ENCODE assay signal across 9 cellular contexts in the genomic region with DNA sequence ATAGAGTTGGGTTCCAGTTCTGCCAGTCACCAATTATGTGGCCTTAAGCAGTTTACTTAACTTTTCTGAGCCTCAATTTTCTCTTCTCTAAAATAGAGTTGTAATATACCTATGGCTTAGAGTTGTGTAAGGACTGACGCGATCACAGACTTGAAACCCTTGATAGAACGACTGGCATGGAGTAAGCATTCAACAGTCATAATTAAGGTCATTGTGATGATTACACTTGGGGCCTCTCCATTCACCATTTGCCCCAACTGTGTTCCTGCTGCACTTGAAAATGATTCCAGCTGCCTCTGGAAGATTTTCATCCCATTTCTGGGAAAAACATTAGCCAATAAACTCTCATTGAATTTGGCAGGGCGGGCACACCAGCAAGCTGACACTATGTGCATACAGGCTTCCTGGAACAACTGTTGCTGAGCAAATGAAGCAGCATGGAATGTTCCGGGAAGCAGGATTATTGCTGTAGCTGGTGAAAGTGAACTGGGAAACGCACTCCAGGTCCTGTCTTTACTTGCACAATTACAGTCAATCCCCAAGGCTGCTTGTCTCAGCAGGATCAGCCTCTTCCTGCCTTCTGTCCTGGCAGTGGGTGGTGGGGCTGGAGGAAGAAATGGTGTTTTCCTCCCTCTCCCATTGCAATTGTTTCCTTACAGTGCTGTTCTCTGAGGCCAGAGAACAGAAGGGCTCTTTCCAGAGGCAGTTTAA. TPM values are rescaled to one million over a fixed set of nuclear protein-coding genes. Genes with fewer than 3 reads are reported as not detected.
DNase-seq lines count a peak whose midpoint lies in the region; ATAC-seq and TF ChIP-seq lines count a peak whose summit lies in the region.
"Had no signal": no experiment of that assay in that cellular context is flagged by ENCODE, and none has a peak within 500 bp of the region (broad histone marks: within the 10 kb centered on the region; RNA-seq: fewer than 3 reads in every experiment).

No MANE protein-coding gene starts in this region.

- H3K9ac ChIP-seq in neural cell (ENCODE audit: low read length) = no peak overlapping the region

- TF ChIP-seq CTCF in C4-2B (conservative IDR thresholded peaks at IDR 0.05) = no peak
- no peak for TF ChIP-seq CTCF in neural cell (IDR thresholded peaks at IDR 0.05; ENCODE audit: poor library complexity, severe bottlenecking)

- H3K9me3 ChIP-seq in neural cell (ENCODE audit: low read length) = no peaks in the 10 kb centered on the region

- TF ChIP-seq RAD21 in neural cell (conservative IDR thresholded peaks at IDR 0.05) = no peak

- no peak for TF ChIP-seq EP300 in neural cell (conservative IDR thresholded peaks at IDR 0.05; ENCODE audit: poor library complexity, severe bottlenecking)

- ATAC-seq in esophagus mucosa = peak; percentile 71

- no peaks in the 10 kb centered on the region for H4K20me1 ChIP-seq in neural cell (ENCODE audit: insufficient read depth)

- H3K27ac ChIP-seq in C4-2B = peak overlapping the region; percentile 78
- H3K27ac ChIP-seq in neural cell (ENCODE audit: low read length) = no peak overlapping the region

- no peaks in the 10 kb centered on the region for H3K36me3 ChIP-seq in neural cell (ENCODE audit: insufficient read depth, low read length)

- no peak overlapping the region for H3K4me2 ChIP-seq in neural cell (ENCODE audit: low read length)

- no peak overlapping the region for H2AFZ ChIP-seq in neural cell (ENCODE audit: low read depth, low read length)

- H3K79me2 ChIP-seq in neural cell (replicated peaks; ENCODE audit: insufficient read depth, low read length) = no peaks in the 10 kb centered on the region

- DNase-seq in NCI-H446 treated with DMSO at 0.1 percent for 48 hours (lab: John Stamatoyannopoulos, UW) (peak; percentile 8), NCI-H1092 treated with DMSO at 0.1 percent for 48 hours (lab: John Stamatoyannopoulos, UW) (no peak), HPDE6-E6E7 (ENCODE audit: extremely low spot score) (no peak), SIG-M5 treated with dmso at 0.1 percent for 504 hours (lab: John Stamatoyannopoulos, UW; ENCODE audit: unreplicated experiment) (no peak), A172 (ENCODE audit: low spot score) (no peak)
- DNase-seq: stimulated activated CD4-positive, alpha-beta T cell treated with anti-CD3 and anti-CD28 coated beads, Interleukin-4, amount 100 ng/mL, for 24 hours had no signal

- no peaks in the 10 kb centered on the region for H3K27me3 ChIP-seq in neural cell (ENCODE audit: insufficient read depth, low read depth, low read length)

- H3K4me3 ChIP-seq in neural cell (ENCODE audit: low read length) = no peak overlapping the region

- no peaks in the 10 kb centered on the region for H3K9me2 ChIP-seq in neural cell (ENCODE audit: insufficient read depth, low read length)

- H3F3A ChIP-seq in neural cell (ENCODE audit: insufficient read depth, low read length, poor library complexity, severe bottlenecking) = no peaks in the 10 kb centered on the region

TF ChIP-seq in neural cell, 6 proteins besides CTCF, POLR2A, EP300 and RAD21:
- TF ChIP-seq, protein P1, sequence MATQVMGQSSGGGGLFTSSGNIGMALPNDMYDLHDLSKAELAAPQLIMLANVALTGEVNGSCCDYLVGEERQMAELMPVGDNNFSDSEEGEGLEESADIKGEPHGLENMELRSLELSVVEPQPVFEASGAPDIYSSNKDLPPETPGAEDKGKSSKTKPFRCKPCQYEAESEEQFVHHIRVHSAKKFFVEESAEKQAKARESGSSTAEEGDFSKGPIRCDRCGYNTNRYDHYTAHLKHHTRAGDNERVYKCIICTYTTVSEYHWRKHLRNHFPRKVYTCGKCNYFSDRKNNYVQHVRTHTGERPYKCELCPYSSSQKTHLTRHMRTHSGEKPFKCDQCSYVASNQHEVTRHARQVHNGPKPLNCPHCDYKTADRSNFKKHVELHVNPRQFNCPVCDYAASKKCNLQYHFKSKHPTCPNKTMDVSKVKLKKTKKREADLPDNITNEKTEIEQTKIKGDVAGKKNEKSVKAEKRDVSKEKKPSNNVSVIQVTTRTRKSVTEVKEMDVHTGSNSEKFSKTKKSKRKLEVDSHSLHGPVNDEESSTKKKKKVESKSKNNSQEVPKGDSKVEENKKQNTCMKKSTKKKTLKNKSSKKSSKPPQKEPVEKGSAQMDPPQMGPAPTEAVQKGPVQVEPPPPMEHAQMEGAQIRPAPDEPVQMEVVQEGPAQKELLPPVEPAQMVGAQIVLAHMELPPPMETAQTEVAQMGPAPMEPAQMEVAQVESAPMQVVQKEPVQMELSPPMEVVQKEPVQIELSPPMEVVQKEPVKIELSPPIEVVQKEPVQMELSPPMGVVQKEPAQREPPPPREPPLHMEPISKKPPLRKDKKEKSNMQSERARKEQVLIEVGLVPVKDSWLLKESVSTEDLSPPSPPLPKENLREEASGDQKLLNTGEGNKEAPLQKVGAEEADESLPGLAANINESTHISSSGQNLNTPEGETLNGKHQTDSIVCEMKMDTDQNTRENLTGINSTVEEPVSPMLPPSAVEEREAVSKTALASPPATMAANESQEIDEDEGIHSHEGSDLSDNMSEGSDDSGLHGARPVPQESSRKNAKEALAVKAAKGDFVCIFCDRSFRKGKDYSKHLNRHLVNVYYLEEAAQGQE (IDR thresholded peaks at IDR 0.05; ENCODE audit: borderline replicate concordance) = peak; percentile 58
- TF ChIP-seq EZH2 (IDR thresholded peaks at IDR 0.05; ENCODE audit: borderline replicate concordance, insufficient read depth, low read length, poor library complexity, severe bottlenecking) (no peak), TAF1 (IDR thresholded peaks at IDR 0.05; ENCODE audit: low read depth) (no peak)

RNA-seq across cellular contexts. Expression of a gene that starts 19.6 kb away (rescaled TPM):
- total RNA-seq in esophagus mucosa = 814 TPM
- 0.77 TPM in 1 of 2 replicates, not detected in the other for polyA plus RNA-seq in neural cell
- not detected in 2 replicates for polyA minus RNA-seq in neural cell
- 179 and 324 TPM in 2 replicates for total RNA-seq in A172 (2014; rRNA removed; shearing (Covaris generic))
